ENCODE assay signal across 16 cellular contexts in genomic region chr4:176404591-176404990, GRCh38.
DNase-seq lines count a peak whose midpoint lies in the region; ATAC-seq and TF ChIP-seq lines count a peak whose summit lies in the region.
"Had no signal": no experiment of that assay in that cellular context is flagged by ENCODE, and none has a peak within 500 bp of the region (broad histone marks: within the 10 kb centered on the region; RNA-seq: fewer than 3 reads in every experiment).

No MANE protein-coding gene starts in this region.

- ATAC-seq in HG03135 (IDR thresholded peaks at IDR 0.05; ENCODE audit: unreplicated experiment), result no peak
- no peak for ATAC-seq in GM18909 (IDR thresholded peaks at IDR 0.05; ENCODE audit: poor library complexity, unreplicated experiment)
- ATAC-seq: GM12878 had no signal

- DNase-seq in BJ (ENCODE audit: low read depth), result peak; percentile 21
- DNase-seq in NCI-H226, result peak; percentile 17
- DNase-seq in brain microvascular endothelial cell, result peak; percentile 52
- peak; percentile 87 for DNase-seq in iris pigment epithelial cell (ENCODE audit: low read depth)
- DNase-seq in amniotic stem cell (lab: John Stamatoyannopoulos, UW), result no peak
- DNase-seq in AG08396 (ENCODE audit: low spot score), result no peak
- DNase-seq: activated CD4-positive, alpha-beta T cell treated with anti-CD3 and anti-CD28 coated beads, Interleukin-2, amount 10 ng/mL, durations not matched to agents 7 days and 5 days; activated naive CD4-positive, alpha-beta T cell treated with anti-CD3 and anti-CD28 coated beads, Interleukin-2, amount 10 ng/mL, durations not matched to agents 7 days and 5 days; dorsolateral prefrontal cortex; midbrain; NCI-H2029 treated with DMSO at 0.1 percent for 48 hours; stimulated activated CD4-positive, alpha-beta T cell treated with anti-CD3 and anti-CD28 coated beads, Interleukin-15, amount 100 ng/mL, for 24 hours; stomach had no signal

- CTCF ChIA-PET in BJ (lab: Yijun Ruan, JAX), result no interaction called here

- no peak for TF ChIP-seq CTCF in BJ (IDR thresholded peaks at IDR 0.05; ENCODE audit: insufficient read depth, low read depth, low read length)
- no peak for TF ChIP-seq CTCF in brain microvascular endothelial cell (IDR thresholded peaks at IDR 0.05; ENCODE audit: low read depth, low read length, missing control alignments)

- no peak overlapping the region for H3K27ac ChIP-seq in brain microvascular endothelial cell
- H3K27ac ChIP-seq: dorsolateral prefrontal cortex, stomach had no signal

- POLR2A ChIA-PET in BJ (lab: Charles Lee), result no interaction called here

- in situ Hi-C loops in brain microvascular endothelial cell (cut with HindIII; ENCODE audit: low pct_ligation_motif_present, low sequenced_read_pairs), result no loop called here

- H3K4me3 ChIP-seq in BJ (ENCODE audit: low read depth, low read length) (no peak overlapping the region), brain microvascular endothelial cell (ENCODE audit: low read depth, low read length) (no peak overlapping the region)
- H3K4me3 ChIP-seq: dorsolateral prefrontal cortex, GM12878, stomach had no signal

- no peaks in the 10 kb centered on the region for H3K36me3 ChIP-seq in BJ (ENCODE audit: control insufficient read depth, insufficient read depth, low read length)
- no peaks in the 10 kb centered on the region for H3K36me3 ChIP-seq in brain microvascular endothelial cell (replicated peaks)
- H3K36me3 ChIP-seq: stomach had no signal

- no peaks in the 10 kb centered on the region for H3K27me3 ChIP-seq in BJ (ENCODE audit: control insufficient read depth, insufficient read depth, low read length)
- no peaks in the 10 kb centered on the region for H3K27me3 ChIP-seq in brain microvascular endothelial cell (replicated peaks)
- H3K27me3 ChIP-seq: dorsolateral prefrontal cortex, stomach had no signal

Comparison
In these comparisons a context has a peak if more than half of its experiments do, and no peak if none do; other contexts are left out.
1. DNase-seq: peak in BJ (single experiment), NCI-H226 (single experiment), brain microvascular endothelial cell (single experiment) and iris pigment epithelial cell (single experiment); none in amniotic stem cell (single experiment) and AG08396 (single experiment).